ENCODE assay signal across 13 cellular contexts in the genomic region with DNA sequence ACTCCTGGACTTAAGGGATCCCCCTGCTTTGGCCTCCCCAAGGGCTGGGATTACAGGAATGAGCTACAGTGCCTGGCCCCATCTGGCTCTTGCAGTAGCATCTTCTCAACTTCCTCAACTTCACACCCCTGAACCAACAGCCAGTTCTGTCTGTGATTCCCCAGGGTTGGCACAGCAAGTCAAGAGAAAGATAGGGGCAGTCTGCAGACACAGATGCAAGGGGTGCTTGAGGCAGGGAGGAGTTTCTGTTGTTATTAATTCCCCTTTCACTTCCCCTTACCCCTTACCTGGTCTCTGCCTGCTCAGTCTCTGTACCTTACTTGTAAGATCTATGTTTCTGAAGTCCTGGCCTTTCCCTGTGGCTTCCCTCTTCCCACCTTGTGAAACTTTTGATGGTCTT. TPM values are rescaled to one million over a fixed set of nuclear protein-coding genes. Genes with fewer than 3 reads are reported as not detected.
DNase-seq lines count a peak whose midpoint lies in the region; ATAC-seq and TF ChIP-seq lines count a peak whose summit lies in the region.
"Had no signal": no experiment of that assay in that cellular context is flagged by ENCODE, and none has a peak within 500 bp of the region (broad histone marks: within the 10 kb centered on the region; RNA-seq: fewer than 3 reads in every experiment).

No MANE protein-coding gene starts in this region.

- no peaks in the 10 kb centered on the region for H3K9me3 Mint-ChIP-seq in central memory CD8-positive, alpha-beta T cell
- H3K9me3 Mint-ChIP-seq: natural killer cell had no signal

- H3K4me3 Mint-ChIP-seq in central memory CD8-positive, alpha-beta T cell, result no peak overlapping the region
- H3K4me3 Mint-ChIP-seq: natural killer cell had no signal

- no peaks in the 10 kb centered on the region for H3K36me3 Mint-ChIP-seq in central memory CD8-positive, alpha-beta T cell (ENCODE audit: insufficient read depth)
- H3K36me3 Mint-ChIP-seq: natural killer cell had no signal

- peaks cover 18% of the 10 kb centered on the region for H3K27me3 Mint-ChIP-seq in central memory CD8-positive, alpha-beta T cell

- intact Hi-C loops in left ventricle myocardium superior (cut with micrococcal nuclease), result no loop called here

- no peak for DNase-seq in central memory CD8-positive, alpha-beta T cell (ENCODE audit: low spot score in 2 of 2)
- no peak for DNase-seq in Ammon's horn (ENCODE audit: low spot score)
- DNase-seq in midbrain (lab: John Stamatoyannopoulos, UW), result no peak
- no peak for DNase-seq in left ventricle myocardium superior
- DNase-seq: Calu3; central memory CD4-positive, alpha-beta T cell; heart left ventricle; natural killer cell; NCI-H2081 had no signal

- H3K27ac Mint-ChIP-seq in central memory CD8-positive, alpha-beta T cell (ENCODE audit: low read depth), result no peak overlapping the region
- H3K27ac Mint-ChIP-seq: natural killer cell had no signal

- H3K4me1 Mint-ChIP-seq in central memory CD8-positive, alpha-beta T cell, result no peaks in the 10 kb centered on the region

- ATAC-seq in GM18870 (IDR thresholded peaks at IDR 0.05; ENCODE audit: unreplicated experiment) (peak; percentile 98), GM21717 (IDR thresholded peaks at IDR 0.05; ENCODE audit: unreplicated experiment) (peak; percentile 99), HG03280 (IDR thresholded peaks at IDR 0.05; ENCODE audit: unreplicated experiment) (peak; percentile 99), SK-N-SH treated with all-trans-retinoic acid at 6 μM for 48 hours (no peak), left ventricle myocardium superior (no peak)
- ATAC-seq in central memory CD8-positive, alpha-beta T cell (replicated peaks; ENCODE audit: extremely low read depth, poor library complexity, severe bottlenecking), result peak; percentile 36
- ATAC-seq: heart left ventricle had no signal

TF ChIP-seq in SK-N-SH treated with all-trans-retinoic acid at 6 μM for 48 hours, 23 proteins besides CTCF, POLR2A, EP300 and RAD21:
- TF ChIP-seq ZNF8 (CRISPR knock-in tag; IDR thresholded peaks at IDR 0.05) (no peak), TOX (CRISPR knock-in tag; IDR thresholded peaks at IDR 0.05; ENCODE audit: borderline replicate concordance) (no peak), ZFP3 (CRISPR knock-in tag; IDR thresholded peaks at IDR 0.05) (no peak), CSDC2 (CRISPR knock-in tag; IDR thresholded peaks at IDR 0.05) (no peak), GLIS3 (CRISPR knock-in tag; IDR thresholded peaks at IDR 0.05) (no peak), ZC3H10 (CRISPR knock-in tag; IDR thresholded peaks at IDR 0.05) (no peak), BACH2 (CRISPR knock-in tag; IDR thresholded peaks at IDR 0.05; ENCODE audit: borderline replicate concordance) (no peak), POU6F1 (CRISPR knock-in tag; IDR thresholded peaks at IDR 0.05; ENCODE audit: borderline replicate concordance, low read depth) (no peak), ARNTL (CRISPR knock-in tag; IDR thresholded peaks at IDR 0.05; ENCODE audit: borderline replicate concordance, low read depth) (no peak), OSR1 (CRISPR knock-in tag; IDR thresholded peaks at IDR 0.05) (no peak), TCF4 (CRISPR knock-in tag; IDR thresholded peaks at IDR 0.05; ENCODE audit: borderline replicate concordance) (no peak), ESRRG (CRISPR knock-in tag; IDR thresholded peaks at IDR 0.05) (no peak), RARB (CRISPR knock-in tag; IDR thresholded peaks at IDR 0.05) (no peak), ZNF565 (CRISPR knock-in tag; conservative IDR thresholded peaks at IDR 0.05; ENCODE audit: low read depth) (no peak), ISL1 (CRISPR knock-in tag; IDR thresholded peaks at IDR 0.05) (no peak), ZNF70 (CRISPR knock-in tag; IDR thresholded peaks at IDR 0.05) (no peak), ZFP30 (CRISPR knock-in tag; IDR thresholded peaks at IDR 0.05) (no peak), PPARA (CRISPR knock-in tag; IDR thresholded peaks at IDR 0.05; ENCODE audit: borderline replicate concordance) (no peak)
- TF ChIP-seq, protein P1, sequence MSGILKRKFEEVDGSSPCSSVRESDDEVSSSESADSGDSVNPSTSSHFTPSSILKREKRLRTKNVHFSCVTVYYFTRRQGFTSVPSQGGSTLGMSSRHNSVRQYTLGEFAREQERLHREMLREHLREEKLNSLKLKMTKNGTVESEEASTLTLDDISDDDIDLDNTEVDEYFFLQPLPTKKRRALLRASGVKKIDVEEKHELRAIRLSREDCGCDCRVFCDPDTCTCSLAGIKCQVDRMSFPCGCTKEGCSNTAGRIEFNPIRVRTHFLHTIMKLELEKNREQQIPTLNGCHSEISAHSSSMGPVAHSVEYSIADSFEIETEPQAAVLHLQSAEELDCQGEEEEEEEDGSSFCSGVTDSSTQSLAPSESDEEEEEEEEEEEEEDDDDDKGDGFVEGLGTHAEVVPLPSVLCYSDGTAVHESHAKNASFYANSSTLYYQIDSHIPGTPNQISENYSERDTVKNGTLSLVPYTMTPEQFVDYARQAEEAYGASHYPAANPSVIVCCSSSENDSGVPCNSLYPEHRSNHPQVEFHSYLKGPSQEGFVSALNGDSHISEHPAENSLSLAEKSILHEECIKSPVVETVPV (CRISPR knock-in tag; IDR thresholded peaks at IDR 0.05), result no peak
- TF ChIP-seq, protein P2, sequence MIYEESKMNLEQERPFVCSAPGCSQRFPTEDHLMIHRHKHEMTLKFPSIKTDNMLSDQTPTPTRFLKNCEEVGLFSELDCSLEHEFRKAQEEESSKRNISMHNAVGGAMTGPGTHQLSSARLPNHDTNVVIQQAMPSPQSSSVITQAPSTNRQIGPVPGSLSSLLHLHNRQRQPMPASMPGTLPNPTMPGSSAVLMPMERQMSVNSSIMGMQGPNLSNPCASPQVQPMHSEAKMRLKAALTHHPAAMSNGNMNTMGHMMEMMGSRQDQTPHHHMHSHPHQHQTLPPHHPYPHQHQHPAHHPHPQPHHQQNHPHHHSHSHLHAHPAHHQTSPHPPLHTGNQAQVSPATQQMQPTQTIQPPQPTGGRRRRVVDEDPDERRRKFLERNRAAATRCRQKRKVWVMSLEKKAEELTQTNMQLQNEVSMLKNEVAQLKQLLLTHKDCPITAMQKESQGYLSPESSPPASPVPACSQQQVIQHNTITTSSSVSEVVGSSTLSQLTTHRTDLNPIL (CRISPR knock-in tag; IDR thresholded peaks at IDR 0.05; ENCODE audit: low read depth), result no peak

RNA-seq across cellular contexts. Expression of gene MEX3C, which starts 54.1 kb away (rescaled TPM):
- 23.1 TPM for total RNA-seq in left ventricle myocardium superior

Comparison
In these comparisons a context has a peak if more than half of its experiments do, and no peak if none do; other contexts are left out.
1. ATAC-seq: peak in GM18870 (single experiment), GM21717 (single experiment), HG03280 (single experiment) and central memory CD8-positive, alpha-beta T cell (single experiment); none in SK-N-SH treated with all-trans-retinoic acid at 6 μM for 48 hours (single experiment) and left ventricle myocardium superior (single experiment).